In genomic region chr3:57004154-57004730, GRCh38 we compare ENCODE assay signal across 1 cellular context.
TF ChIP-seq lines count a peak whose summit lies in the region.

No MANE protein-coding gene starts in this region.

TF ChIP-seq in WTC11, 78 proteins besides CTCF, POLR2A, EP300 and RAD21 (continued from another document):
- TF ChIP-seq, protein P1, sequence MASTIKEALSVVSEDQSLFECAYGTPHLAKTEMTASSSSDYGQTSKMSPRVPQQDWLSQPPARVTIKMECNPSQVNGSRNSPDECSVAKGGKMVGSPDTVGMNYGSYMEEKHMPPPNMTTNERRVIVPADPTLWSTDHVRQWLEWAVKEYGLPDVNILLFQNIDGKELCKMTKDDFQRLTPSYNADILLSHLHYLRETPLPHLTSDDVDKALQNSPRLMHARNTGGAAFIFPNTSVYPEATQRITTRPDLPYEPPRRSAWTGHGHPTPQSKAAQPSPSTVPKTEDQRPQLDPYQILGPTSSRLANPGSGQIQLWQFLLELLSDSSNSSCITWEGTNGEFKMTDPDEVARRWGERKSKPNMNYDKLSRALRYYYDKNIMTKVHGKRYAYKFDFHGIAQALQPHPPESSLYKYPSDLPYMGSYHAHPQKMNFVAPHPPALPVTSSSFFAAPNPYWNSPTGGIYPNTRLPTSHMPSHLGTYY (CRISPR knock-in tag; IDR thresholded peaks at IDR 0.05): no peak
- TF ChIP-seq, protein P2, sequence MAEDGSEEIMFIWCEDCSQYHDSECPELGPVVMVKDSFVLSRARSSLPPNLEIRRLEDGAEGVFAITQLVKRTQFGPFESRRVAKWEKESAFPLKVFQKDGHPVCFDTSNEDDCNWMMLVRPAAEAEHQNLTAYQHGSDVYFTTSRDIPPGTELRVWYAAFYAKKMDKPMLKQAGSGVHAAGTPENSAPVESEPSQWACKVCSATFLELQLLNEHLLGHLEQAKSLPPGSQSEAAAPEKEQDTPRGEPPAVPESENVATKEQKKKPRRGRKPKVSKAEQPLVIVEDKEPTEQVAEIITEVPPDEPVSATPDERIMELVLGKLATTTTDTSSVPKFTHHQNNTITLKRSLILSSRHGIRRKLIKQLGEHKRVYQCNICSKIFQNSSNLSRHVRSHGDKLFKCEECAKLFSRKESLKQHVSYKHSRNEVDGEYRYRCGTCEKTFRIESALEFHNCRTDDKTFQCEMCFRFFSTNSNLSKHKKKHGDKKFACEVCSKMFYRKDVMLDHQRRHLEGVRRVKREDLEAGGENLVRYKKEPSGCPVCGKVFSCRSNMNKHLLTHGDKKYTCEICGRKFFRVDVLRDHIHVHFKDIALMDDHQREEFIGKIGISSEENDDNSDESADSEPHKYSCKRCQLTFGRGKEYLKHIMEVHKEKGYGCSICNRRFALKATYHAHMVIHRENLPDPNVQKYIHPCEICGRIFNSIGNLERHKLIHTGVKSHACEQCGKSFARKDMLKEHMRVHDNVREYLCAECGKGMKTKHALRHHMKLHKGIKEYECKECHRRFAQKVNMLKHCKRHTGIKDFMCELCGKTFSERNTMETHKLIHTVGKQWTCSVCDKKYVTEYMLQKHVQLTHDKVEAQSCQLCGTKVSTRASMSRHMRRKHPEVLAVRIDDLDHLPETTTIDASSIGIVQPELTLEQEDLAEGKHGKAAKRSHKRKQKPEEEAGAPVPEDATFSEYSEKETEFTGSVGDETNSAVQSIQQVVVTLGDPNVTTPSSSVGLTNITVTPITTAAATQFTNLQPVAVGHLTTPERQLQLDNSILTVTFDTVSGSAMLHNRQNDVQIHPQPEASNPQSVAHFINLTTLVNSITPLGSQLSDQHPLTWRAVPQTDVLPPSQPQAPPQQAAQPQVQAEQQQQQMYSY (CRISPR knock-in tag; IDR thresholded peaks at IDR 0.05): no peak
- TF ChIP-seq SOX15 (CRISPR knock-in tag; IDR thresholded peaks at IDR 0.05) (no peak), ELF4 (CRISPR knock-in tag; IDR thresholded peaks at IDR 0.05; ENCODE audit: low read depth) (no peak), NR1H2 (CRISPR knock-in tag; IDR thresholded peaks at IDR 0.05) (no peak), FOXJ3 (CRISPR knock-in tag; IDR thresholded peaks at IDR 0.05; ENCODE audit: borderline replicate concordance) (no peak), AFF4 (CRISPR knock-in tag; IDR thresholded peaks at IDR 0.05; ENCODE audit: borderline replicate concordance) (no peak), SMAD3 (CRISPR knock-in tag; IDR thresholded peaks at IDR 0.05; ENCODE audit: borderline replicate concordance) (no peak), FOXP4 (CRISPR knock-in tag; IDR thresholded peaks at IDR 0.05) (no peak), ESRRA (CRISPR knock-in tag; IDR thresholded peaks at IDR 0.05; ENCODE audit: borderline replicate concordance) (no peak)
- TF ChIP-seq, protein P3, sequence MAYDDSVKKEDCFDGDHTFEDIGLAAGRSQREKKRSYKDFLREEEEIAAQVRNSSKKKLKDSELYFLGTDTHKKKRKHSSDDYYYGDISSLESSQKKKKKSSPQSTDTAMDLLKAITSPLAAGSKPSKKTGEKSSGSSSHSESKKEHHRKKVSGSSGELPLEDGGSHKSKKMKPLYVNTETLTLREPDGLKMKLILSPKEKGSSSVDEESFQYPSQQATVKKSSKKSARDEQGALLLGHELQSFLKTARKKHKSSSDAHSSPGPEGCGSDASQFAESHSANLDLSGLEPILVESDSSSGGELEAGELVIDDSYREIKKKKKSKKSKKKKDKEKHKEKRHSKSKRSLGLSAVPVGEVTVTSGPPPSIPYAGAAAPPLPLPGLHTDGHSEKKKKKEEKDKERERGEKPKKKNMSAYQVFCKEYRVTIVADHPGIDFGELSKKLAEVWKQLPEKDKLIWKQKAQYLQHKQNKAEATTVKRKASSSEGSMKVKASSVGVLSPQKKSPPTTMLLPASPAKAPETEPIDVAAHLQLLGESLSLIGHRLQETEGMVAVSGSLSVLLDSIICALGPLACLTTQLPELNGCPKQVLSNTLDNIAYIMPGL (CRISPR knock-in tag; IDR thresholded peaks at IDR 0.05): no peak
